15 cellular contexts compared by ENCODE assay signal in genomic region chr6:2232445-2232844, GRCh38. TPM values are rescaled to one million over a fixed set of nuclear protein-coding genes. Genes with fewer than 3 reads are reported as not detected.
DNase-seq lines count a peak whose midpoint lies in the region; ATAC-seq, FAIRE-seq and TF ChIP-seq lines count a peak whose summit lies in the region.
"Had no signal": no experiment of that assay in that cellular context is flagged by ENCODE, and none has a peak within 500 bp of the region (broad histone marks: within the 10 kb centered on the region; RNA-seq: fewer than 3 reads in every experiment).

No MANE protein-coding gene starts in this region.

- no peak for TF ChIP-seq CTCF in OCI-LY3 (IDR thresholded peaks at IDR 0.05; ENCODE audit: low read depth, low read length)
- TF ChIP-seq CTCF in gastroesophageal sphincter (IDR thresholded peaks at IDR 0.05) = no peak
- TF ChIP-seq CTCF in RWPE1 (conservative IDR thresholded peaks at IDR 0.05; ENCODE audit: low read depth) = no peak

- TF ChIP-seq POLR2A in GM12892 (IDR thresholded peaks at IDR 0.05; ENCODE audit: low read depth, low read length) (no peak), gastroesophageal sphincter (IDR thresholded peaks at IDR 0.05) (no peak)

- POLR2A ChIA-PET in RWPE1 (lab: Yijun Ruan, JAX; ENCODE audit: low non-redundant PET) = no interaction called here

- peak overlapping the region; percentile 55 for H3K4me2 ChIP-seq in OCI-LY3 (ENCODE audit: low read length)

- H3K36me3 ChIP-seq in OCI-LY3 (replicated peaks; ENCODE audit: low read depth, low read length) (no peaks in the 10 kb centered on the region), gastroesophageal sphincter (no peaks in the 10 kb centered on the region)

- WGBS in gastroesophageal sphincter (ENCODE audit: low coverage in 1 of 2), 2 donors = 91% methylated on average over 4 to 8 of the region's 9 CpGs

- no peaks in the 10 kb centered on the region for H4K20me1 ChIP-seq in OCI-LY3 (ENCODE audit: insufficient read depth, low read length)

- ATAC-seq in GM19468 (IDR thresholded peaks at IDR 0.05; ENCODE audit: extremely low read depth, unreplicated experiment) (peak; percentile 43), HG02870 (IDR thresholded peaks at IDR 0.05; ENCODE audit: unreplicated experiment) (peak; percentile 90), gastroesophageal sphincter (no peak), GM18519 (IDR thresholded peaks at IDR 0.05; ENCODE audit: low FRiP score, unreplicated experiment) (no peak)

- peaks cover 9% of the 10 kb centered on the region; the same call in 1 of the 2 replicates for H3K79me2 ChIP-seq in OCI-LY3 (ENCODE audit: low read length)

- H3K27me3 ChIP-seq in OCI-LY3 (ENCODE audit: low read depth, low read length) = no peaks in the 10 kb centered on the region
- no peaks in the 10 kb centered on the region for H3K27me3 ChIP-seq in gastroesophageal sphincter

- DNase-seq in GM12892 (ENCODE audit: insufficient read length) (no peak), Kasumi-1 (lab: John Stamatoyannopoulos, UW) (no peak), RWPE1 (ENCODE audit: low spot score) (no peak)
- DNase-seq: activated CD4-positive, alpha-beta T cell treated with anti-CD3 and anti-CD28 coated beads for 1 hour; activated naive CD8-positive, alpha-beta T cell treated with anti-CD3 and anti-CD28 coated beads for 36 hours; MV-4-11; NCI-H2107; NCI-H82; T-helper 1 cell had no signal

- peak overlapping the region; percentile 27; the same call in 1 of the 2 replicates for H3K4me3 ChIP-seq in OCI-LY3 (ENCODE audit: low read length)
- H3K4me3 ChIP-seq in gastroesophageal sphincter = no peak overlapping the region

- H3K27ac ChIP-seq in OCI-LY3 (ENCODE audit: low read length) = no peak overlapping the region
- H3K27ac ChIP-seq in gastroesophageal sphincter = no peak overlapping the region
- no peak overlapping the region for H3K27ac ChIP-seq in RWPE1

- no peak for TF ChIP-seq EP300 in gastroesophageal sphincter (IDR thresholded peaks at IDR 0.05)

- no peak overlapping the region for H3K9ac ChIP-seq in OCI-LY3 (ENCODE audit: low read length)

- H3K4me1 ChIP-seq in OCI-LY3 (ENCODE audit: low read length) = peaks cover 25% of the 10 kb centered on the region
- H3K4me1 ChIP-seq in gastroesophageal sphincter = peaks cover 0 to 8% (median 0%) of the 10 kb centered on the region in 3 donors

- FAIRE-seq in GM12892 (lab: Jason Lieb, UNC) = peak; percentile 44
- FAIRE-seq: bronchial epithelial cell had no signal

- CTCF ChIA-PET in RWPE1 (lab: Yijun Ruan, JAX) = interaction anchor here (0.6 kb wide), 1 partner anchor 216 kb away, joined by 3 read pairs; no protein-coding TSS in a partner anchor

- H3K9me3 ChIP-seq in OCI-LY3 (ENCODE audit: insufficient read depth, low read length) = no peaks in the 10 kb centered on the region
- no peaks in the 10 kb centered on the region for H3K9me3 ChIP-seq in gastroesophageal sphincter

- H2AFZ ChIP-seq in OCI-LY3 (ENCODE audit: low read depth, low read length) = no peak overlapping the region

RNA-seq across cellular contexts. Expression of gene GMDS, which starts 13.0 kb away (rescaled TPM):
- polyA plus RNA-seq in GM12892 (2012; ENCODE audit: missing spikeins) = 28.1 TPM
- total RNA-seq in gastroesophageal sphincter = 10 to 100 TPM in 1 of 4 donors, 1 to 10 TPM in 3; 5.0 to 14.7 (median 6.4) TPM

Comparison
In these comparisons a context has a peak if more than half of its experiments do, and no peak if none do; other contexts are left out.
1. ATAC-seq: peak in GM19468 (single experiment) and HG02870 (single experiment); none in gastroesophageal sphincter (single experiment) and GM18519 (single experiment).